1 cellular context compared by ENCODE assay signal in genomic region chr13:42412812-42413795, GRCh38.
TF ChIP-seq lines count a peak whose summit lies in the region.

No MANE protein-coding gene starts in this region.

TF ChIP-seq in GM12878, 131 proteins besides CTCF, POLR2A, EP300 and RAD21 (continued from another document and continues in another):
- TF ChIP-seq ZBTB4 (CRISPR knock-in tag; IDR thresholded peaks at IDR 0.05) (no peak), ATF2 (IDR thresholded peaks at IDR 0.05; ENCODE audit: low read length) (peak; percentile 94), SIN3A (IDR thresholded peaks at IDR 0.05; ENCODE audit: low read depth, low read length) (no peak), ATF3 (IDR thresholded peaks at IDR 0.05; ENCODE audit: borderline replicate concordance, extremely low read depth, low read depth, low read length) (no peak), NFIC (IDR thresholded peaks at IDR 0.05; ENCODE audit: low read depth, low read length) (peak; percentile 99), WRNIP1 (IDR thresholded peaks at IDR 0.05; ENCODE audit: borderline replicate concordance, low read depth, low read length) (no peak), E2F4 (IDR thresholded peaks at IDR 0.05; ENCODE audit: low read depth, low read length) (no peak), ZBED1 (IDR thresholded peaks at IDR 0.05; ENCODE audit: borderline replicate concordance) (peak; percentile 72), ELK1 (IDR thresholded peaks at IDR 0.05; ENCODE audit: low read depth, low read length) (no peak), FOS (IDR thresholded peaks at IDR 0.05; ENCODE audit: borderline replicate concordance, extremely low read depth, insufficient read length) (no peak), RCOR1 (conservative IDR thresholded peaks at IDR 0.05; ENCODE audit: low read depth, low read length) (0 out of 2 replicates have a peak, but pooled peaks have one; percentile 68), FOXK2 (IDR thresholded peaks at IDR 0.05) (no peak), SMC3 (IDR thresholded peaks at IDR 0.05; ENCODE audit: borderline replicate concordance, low read length) (peak; percentile 24; the same call in 1 of the 2 replicates), SPI1 (IDR thresholded peaks at IDR 0.05; ENCODE audit: borderline replicate concordance, insufficient read depth, low read depth, low read length) (no peak), CHD4 (IDR thresholded peaks at IDR 0.05) (no peak), SKIL (IDR thresholded peaks at IDR 0.05; ENCODE audit: low read depth, poor library complexity, severe bottlenecking) (peak; percentile 89), GATAD2B (conservative IDR thresholded peaks at IDR 0.05; ENCODE audit: low read depth) (0 out of 2 replicates have a peak, but pooled peaks have one; percentile 41), IRF4 (IDR thresholded peaks at IDR 0.05; ENCODE audit: low read depth, low read length) (peak; percentile 88), SUZ12 (IDR thresholded peaks at IDR 0.05; ENCODE audit: unreplicated experiment) (no peak), RBBP5 (conservative IDR thresholded peaks at IDR 0.05) (no peak), POU2F2 (IDR thresholded peaks at IDR 0.05; ENCODE audit: borderline replicate concordance, low read depth, low read length) (no peak), RELB (IDR thresholded peaks at IDR 0.05; ENCODE audit: low read depth) (peak; percentile 97), NRF1 (conservative IDR thresholded peaks at IDR 0.05; ENCODE audit: low read depth, low read length) (no peak), SREBF1 (IDR thresholded peaks at IDR 0.05; ENCODE audit: low read length) (0 out of 2 replicates have a peak, but pooled peaks have one; percentile 35), NR2C1 (IDR thresholded peaks at IDR 0.05) (no peak), POLR2AphosphoS5 (IDR thresholded peaks at IDR 0.05; ENCODE audit: low read length) (no peak), MEF2B (IDR thresholded peaks at IDR 0.05; ENCODE audit: partially characterized antibody, poor library complexity, severe bottlenecking) (peak; percentile 86), PAX8 (IDR thresholded peaks at IDR 0.05) (no peak), ZNF592 (IDR thresholded peaks at IDR 0.05) (peak; percentile 90), STAT3 (IDR thresholded peaks at IDR 0.05; ENCODE audit: low read depth, low read length) (peak; percentile 73; the same call in 1 of the 2 replicates), SRF (IDR thresholded peaks at IDR 0.05; ENCODE audit: low read depth in 2 of 2, low read length in 2 of 2) (no peak), ZNF274 (IDR thresholded peaks at IDR 0.05; ENCODE audit: insufficient read depth, insufficient read length) (no peak), ZNF217 (IDR thresholded peaks at IDR 0.05) (peak; percentile 93), PAX5 (IDR thresholded peaks at IDR 0.05; ENCODE audit: borderline replicate concordance, low read depth, low read length) (no peak), PML (IDR thresholded peaks at IDR 0.05; ENCODE audit: low read length) (peak; percentile 79), MAX (IDR thresholded peaks at IDR 0.05; ENCODE audit: low read depth, low read length) (no peak), ETV6 (conservative IDR thresholded peaks at IDR 0.05 in 1 of 2, IDR thresholded peaks at IDR 0.05 in 1 of 2; ENCODE audit: borderline replicate concordance in 1 of 2, low read depth in 1 of 2) (peak in 1 of 2 experiments; percentile 69; a peak in 1 of 4 replicates), MXI1 (IDR thresholded peaks at IDR 0.05; ENCODE audit: low read depth, low read length) (no peak; the same call in 1 of the 2 replicates), EZH2 (IDR thresholded peaks at IDR 0.05; ENCODE audit: borderline replicate concordance, control insufficient read depth, low read depth, low read length) (no peak), IKZF1 (conservative IDR thresholded peaks at IDR 0.05) (peak; percentile 58), STAT1 (conservative IDR thresholded peaks at IDR 0.05) (no peak), MYB (IDR thresholded peaks at IDR 0.05; ENCODE audit: borderline replicate concordance, low read depth, low read length) (no peak), KDM1A (IDR thresholded peaks at IDR 0.05; ENCODE audit: borderline replicate concordance) (no peak), NFYA (IDR thresholded peaks at IDR 0.05; ENCODE audit: borderline replicate concordance, low read depth, low read length) (no peak), RUNX3 (IDR thresholded peaks at IDR 0.05; ENCODE audit: low read length) (peak; percentile 85), HDAC2 (IDR thresholded peaks at IDR 0.05) (no peak)
